16 cellular contexts compared by ENCODE assay signal in genomic region chr4:16056681-16057400, GRCh38. TPM values are rescaled to one million over a fixed set of nuclear protein-coding genes. Genes with fewer than 3 reads are reported as not detected.
A peak's percentile ranks its signal among the peaks of the same experiment; 100 is the strongest.
DNase-seq lines count a peak whose midpoint lies in the region; ATAC-seq and TF ChIP-seq lines count a peak whose summit lies in the region.
"Had no signal": no experiment of that assay in that cellular context is flagged by ENCODE, and none has a peak within 500 bp of the region (broad histone marks: within the 10 kb centered on the region; RNA-seq: fewer than 3 reads in every experiment).

No MANE protein-coding gene starts in this region.

- H3K4me3 Mint-ChIP-seq in activated T-cell treated with anti-CD3 and anti-CD28 coated beads, Interleukin-2, amount 50 U/mL, for 72 hours: no peak overlapping the region
- H3K4me3 Mint-ChIP-seq: activated CD4-positive, alpha-beta T cell treated with anti-CD3 and anti-CD28 coated beads for 36 hours; activated T-helper 17 cell treated with anti-CD3 and anti-CD28 coated beads, Interleukin-2, amount 50 U/mL, for 72 hours had no signal

- ATAC-seq in Right ventricle myocardium superior (ENCODE audit: poor library complexity) (peak; percentile 79), HG02678 (IDR thresholded peaks at IDR 0.05; ENCODE audit: unreplicated experiment) (no peak), HG03571 (IDR thresholded peaks at IDR 0.05; ENCODE audit: unreplicated experiment) (no peak)
- ATAC-seq in activated T-cell treated with anti-CD3 and anti-CD28 coated beads, Interleukin-2, amount 50 U/mL, for 72 hours (replicated peaks in 1 of 2): no peak
- ATAC-seq: activated CD4-positive, alpha-beta T cell treated with anti-CD3 and anti-CD28 coated beads for 36 hours; activated T-helper 17 cell treated with anti-CD3 and anti-CD28 coated beads, Interleukin-2, amount 50 U/mL, for 72 hours had no signal

- no peak overlapping the region for H3K4me3 ChIP-seq in right atrium auricular region
- H3K4me3 ChIP-seq in transverse colon: no peak overlapping the region
- H3K4me3 ChIP-seq: A549, right lobe of liver, SK-N-MC, upper lobe of left lung had no signal

- H3K9me3 Mint-ChIP-seq in activated T-cell treated with anti-CD3 and anti-CD28 coated beads, Interleukin-2, amount 50 U/mL, for 72 hours: no peaks in the 10 kb centered on the region
- H3K9me3 Mint-ChIP-seq: activated T-helper 17 cell treated with anti-CD3 and anti-CD28 coated beads, Interleukin-2, amount 50 U/mL, for 72 hours had no signal

- peak overlapping the region in 1 of 2 donors; percentile 24 for H3K27ac ChIP-seq in right atrium auricular region
- H3K27ac ChIP-seq in VCaP: peak overlapping the region; percentile 85
- H3K27ac ChIP-seq in transverse colon: peak overlapping the region in 3 of 4 donors; percentile 28 to 64 (median 46)
- H3K27ac ChIP-seq: A549, KMS-11, right lobe of liver, SK-N-MC, upper lobe of left lung had no signal

- H3K4me1 ChIP-seq in right atrium auricular region: peaks cover 0 to 24% of the 10 kb centered on the region in 2 donors
- H3K4me1 ChIP-seq in transverse colon: peaks cover 0 to 11% (median 1%) of the 10 kb centered on the region in 4 donors
- H3K4me1 ChIP-seq: A549, right lobe of liver had no signal

- TF ChIP-seq CTCF in right atrium auricular region (IDR thresholded peaks at IDR 0.05): no peak
- no peak for TF ChIP-seq CTCF in VCaP (conservative IDR thresholded peaks at IDR 0.05)
- TF ChIP-seq CTCF in transverse colon (IDR thresholded peaks at IDR 0.05): no peak

- DNase-seq in Right ventricle myocardium superior (no peak), right atrium auricular region (ENCODE audit: low spot score) (no peak), left kidney (ENCODE audit: low read depth, low spot score) (peak; percentile 78), transverse colon (no peak)
- DNase-seq in activated T-cell treated with anti-CD3 and anti-CD28 coated beads, Interleukin-2, amount 50 U/mL, for 72 hours: no peak
- DNase-seq: activated CD4-positive, alpha-beta T cell treated with anti-CD3 and anti-CD28 coated beads for 36 hours; NCI-H526; right lobe of liver; upper lobe of left lung had no signal

- H3K36me3 ChIP-seq in right atrium auricular region: no peaks in the 10 kb centered on the region
- H3K36me3 ChIP-seq in transverse colon: no peaks in the 10 kb centered on the region
- H3K36me3 ChIP-seq: right lobe of liver, upper lobe of left lung had no signal

- H3K27me3 Mint-ChIP-seq in activated T-cell treated with anti-CD3 and anti-CD28 coated beads, Interleukin-2, amount 50 U/mL, for 72 hours (ENCODE audit: low read depth): peaks cover 50% of the 10 kb centered on the region

- intact Hi-C loops in Right ventricle myocardium superior (cut with DNase I) (no loop called here), transverse colon (cut with DNase I; ENCODE audit: low total_unique reads) (no loop called here)

- TF ChIP-seq EP300 in transverse colon (IDR thresholded peaks at IDR 0.05; ENCODE audit: low read depth): no peak

- no peaks in the 10 kb centered on the region for H3K4me1 Mint-ChIP-seq in activated T-cell treated with anti-CD3 and anti-CD28 coated beads, Interleukin-2, amount 50 U/mL, for 72 hours (ENCODE audit: low read depth)
- H3K4me1 Mint-ChIP-seq: activated CD4-positive, alpha-beta T cell treated with anti-CD3 and anti-CD28 coated beads for 36 hours; activated T-helper 17 cell treated with anti-CD3 and anti-CD28 coated beads, Interleukin-2, amount 50 U/mL, for 72 hours had no signal

- H3K27me3 ChIP-seq in right atrium auricular region: no peaks in the 10 kb centered on the region
- H3K27me3 ChIP-seq in transverse colon: no peaks in the 10 kb centered on the region
- H3K27me3 ChIP-seq: right lobe of liver, upper lobe of left lung had no signal

- in situ Hi-C loops in transverse colon (cut with MboI; ENCODE audit: low pct_ligation_motif_present in 1 of 4, low pct_unique_long_range_greater_than_20kb in 1 of 4, low sequenced_read_pairs in 3 of 4): no loop called here

- no peaks in the 10 kb centered on the region for H3K36me3 Mint-ChIP-seq in activated T-cell treated with anti-CD3 and anti-CD28 coated beads, Interleukin-2, amount 50 U/mL, for 72 hours (ENCODE audit: insufficient read depth in 2 of 2)

- WGBS in transverse colon (ENCODE audit: low coverage in 1 of 2), 2 donors: 45 to 50% methylated on average over 11 of the region's 11 CpGs

- no peak for TF ChIP-seq POLR2A in transverse colon (IDR thresholded peaks at IDR 0.05)

- H3K9me3 ChIP-seq in right atrium auricular region (no peaks in the 10 kb centered on the region), transverse colon (no peaks in the 10 kb centered on the region)
- H3K9me3 ChIP-seq: A549, right lobe of liver, upper lobe of left lung had no signal

- H3K27ac Mint-ChIP-seq in activated T-cell treated with anti-CD3 and anti-CD28 coated beads, Interleukin-2, amount 50 U/mL, for 72 hours: no peak overlapping the region
- H3K27ac Mint-ChIP-seq: activated CD4-positive, alpha-beta T cell treated with anti-CD3 and anti-CD28 coated beads for 36 hours; activated T-helper 17 cell treated with anti-CD3 and anti-CD28 coated beads, Interleukin-2, amount 50 U/mL, for 72 hours had no signal

RNA-seq across cellular contexts. Expression of gene PROM1, which starts 27.0 kb away (rescaled TPM):
- 2.1 TPM for total RNA-seq in Right ventricle myocardium superior
- total RNA-seq in right atrium auricular region: 1 to 10 TPM; 5.2 to 8.1 TPM
- total RNA-seq in transverse colon: 100 to 1,000 TPM in 3 of 4 donors, 10 to 100 TPM in 1; 35.2 to 236 (median 170) TPM
- 1 to 10 TPM in 1 of 2 donors, under 1 TPM in 1; 0.22 to 1.6 TPM for total RNA-seq in activated T-cell treated with anti-CD3 and anti-CD28 coated beads, Interleukin-2, amount 50 U/mL, for 72 hours
